In genomic region chr9:110623462-110624025, GRCh38 we compare ENCODE assay signal across 1 cellular context.
TF ChIP-seq lines count a peak whose summit lies in the region.

No MANE protein-coding gene starts in this region.

TF ChIP-seq in HepG2, 621 proteins besides CTCF, POLR2A, EP300 and RAD21:
- TF ChIP-seq PPARG (CRISPR knock-in tag; conservative IDR thresholded peaks at IDR 0.05) (0 out of 2 replicates have a peak, but pooled peaks have one; percentile 25), ZFP36 (IDR thresholded peaks at IDR 0.05; ENCODE audit: borderline replicate concordance, low read depth, low read length, partially characterized antibody) (no peak), ZNF180 (CRISPR knock-in tag; IDR thresholded peaks at IDR 0.05; ENCODE audit: borderline replicate concordance, low read depth) (no peak), ZNF503 (CRISPR knock-in tag; IDR thresholded peaks at IDR 0.05) (no peak), HNF4G (IDR thresholded peaks at IDR 0.05; ENCODE audit: borderline replicate concordance, low read depth, low read length) (no peak), HNF4G (CRISPR knock-in tag; IDR thresholded peaks at IDR 0.05; ENCODE audit: borderline replicate concordance, low read depth) (no peak), ZSCAN12 (CRISPR knock-in tag; IDR thresholded peaks at IDR 0.05) (no peak), YEATS2 (CRISPR knock-in tag; IDR thresholded peaks at IDR 0.05; ENCODE audit: borderline replicate concordance) (no peak), TCF12 (IDR thresholded peaks at IDR 0.05) (no peak), TCF12 (CRISPR knock-in tag; IDR thresholded peaks at IDR 0.05) (no peak), DDIT3 (CRISPR knock-in tag; IDR thresholded peaks at IDR 0.05) (no peak), ERF (CRISPR knock-in tag; IDR thresholded peaks at IDR 0.05) (no peak), ZNF607 (CRISPR knock-in tag; IDR thresholded peaks at IDR 0.05; ENCODE audit: borderline replicate concordance) (no peak), SMC3 (IDR thresholded peaks at IDR 0.05; ENCODE audit: low read length) (peak; percentile 62; the same call in 1 of the 2 replicates), STAG1 (CRISPR knock-in tag; IDR thresholded peaks at IDR 0.05) (peak; percentile 81), SYNCRIP (IDR thresholded peaks at IDR 0.05; ENCODE audit: insufficient read depth, low read depth, low read length) (no peak), AGO1 (IDR thresholded peaks at IDR 0.05; ENCODE audit: low read depth, low read length, poor library complexity, severe bottlenecking) (no peak), KLF13 (CRISPR knock-in tag; IDR thresholded peaks at IDR 0.05) (no peak), CENPX (CRISPR knock-in tag; IDR thresholded peaks at IDR 0.05) (no peak)
